ENCODE assay signal across 8 cellular contexts in genomic region chr16:27549857-27550581, GRCh38. TPM values are rescaled to one million over a fixed set of nuclear protein-coding genes. Genes with fewer than 3 reads are reported as not detected.
DNase-seq lines count a peak whose midpoint lies in the region; ATAC-seq and TF ChIP-seq lines count a peak whose summit lies in the region.

A gene with protein sequence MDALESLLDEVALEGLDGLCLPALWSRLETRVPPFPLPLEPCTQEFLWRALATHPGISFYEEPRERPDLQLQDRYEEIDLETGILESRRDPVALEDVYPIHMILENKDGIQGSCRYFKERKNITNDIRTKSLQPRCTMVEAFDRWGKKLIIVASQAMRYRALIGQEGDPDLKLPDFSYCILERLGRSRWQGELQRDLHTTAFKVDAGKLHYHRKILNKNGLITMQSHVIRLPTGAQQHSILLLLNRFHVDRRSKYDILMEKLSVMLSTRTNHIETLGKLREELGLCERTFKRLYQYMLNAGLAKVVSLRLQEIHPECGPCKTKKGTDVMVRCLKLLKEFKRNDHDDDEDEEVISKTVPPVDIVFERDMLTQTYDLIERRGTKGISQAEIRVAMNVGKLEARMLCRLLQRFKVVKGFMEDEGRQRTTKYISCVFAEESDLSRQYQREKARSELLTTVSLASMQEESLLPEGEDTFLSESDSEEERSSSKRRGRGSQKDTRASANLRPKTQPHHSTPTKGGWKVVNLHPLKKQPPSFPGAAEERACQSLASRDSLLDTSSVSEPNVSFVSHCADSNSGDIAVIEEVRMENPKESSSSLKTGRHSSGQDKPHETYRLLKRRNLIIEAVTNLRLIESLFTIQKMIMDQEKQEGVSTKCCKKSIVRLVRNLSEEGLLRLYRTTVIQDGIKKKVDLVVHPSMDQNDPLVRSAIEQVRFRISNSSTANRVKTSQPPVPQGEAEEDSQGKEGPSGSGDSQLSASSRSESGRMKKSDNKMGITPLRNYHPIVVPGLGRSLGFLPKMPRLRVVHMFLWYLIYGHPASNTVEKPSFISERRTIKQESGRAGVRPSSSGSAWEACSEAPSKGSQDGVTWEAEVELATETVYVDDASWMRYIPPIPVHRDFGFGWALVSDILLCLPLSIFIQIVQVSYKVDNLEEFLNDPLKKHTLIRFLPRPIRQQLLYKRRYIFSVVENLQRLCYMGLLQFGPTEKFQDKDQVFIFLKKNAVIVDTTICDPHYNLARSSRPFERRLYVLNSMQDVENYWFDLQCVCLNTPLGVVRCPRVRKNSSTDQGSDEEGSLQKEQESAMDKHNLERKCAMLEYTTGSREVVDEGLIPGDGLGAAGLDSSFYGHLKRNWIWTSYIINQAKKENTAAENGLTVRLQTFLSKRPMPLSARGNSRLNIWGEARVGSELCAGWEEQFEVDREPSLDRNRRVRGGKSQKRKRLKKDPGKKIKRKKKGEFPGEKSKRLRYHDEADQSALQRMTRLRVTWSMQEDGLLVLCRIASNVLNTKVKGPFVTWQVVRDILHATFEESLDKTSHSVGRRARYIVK (N-terminal part only) (minus strand): TSS chr16:27549913. CDS start chr16:27549890, 23 bp downstream.
TSS of gene KATNIP (plus strand) at chr16:27550144. CDS start at chr16:27550171, 27 bp downstream.

- H3K27ac ChIP-seq in PC-9: 0 out of 2 replicates have a peak within 1 kb of the TSS, but pooled peaks have one; percentile 11
- H3K27ac ChIP-seq in muscle layer of colon (ENCODE audit: low read depth, low read length): peak within 1 kb of the TSS; percentile 86

- DNase-seq in DMS153 (lab: John Stamatoyannopoulos, UW): peak; percentile 96
- peak; percentile 93 for DNase-seq in Jurkat, Clone E6-1 (ENCODE audit: low read depth, low spot score)
- DNase-seq in PC-9: peak; percentile 95 to 100
- peak; percentile 100 for DNase-seq in activated T-cell treated with anti-CD3 and anti-CD28 coated beads, Interleukin-2, amount 50 U/mL, for 1 hour
- peak; percentile 99 to 100 for DNase-seq in erythroblast (lab: John Stamatoyannopoulos, UW)
- peak; percentile 100 for DNase-seq in stimulated activated CD8-positive, alpha-beta memory T cell treated with anti-CD3 and anti-CD28 coated beads, Interleukin-7, amount 100 ng/mL, for 24 hours (ENCODE audit: low read depth)

- H3K4me2 ChIP-seq in PC-9: peak within 1 kb of the TSS; percentile 99

- H3K4me3 ChIP-seq in Jurkat, Clone E6-1 (ENCODE audit: low read length): peak within 1 kb of the TSS; percentile 100
- H3K4me3 ChIP-seq in PC-9: peak within 1 kb of the TSS; percentile 98
- H3K4me3 ChIP-seq in muscle layer of colon (ENCODE audit: low read depth in 1 of 2, low read length in 2 of 2): peak within 1 kb of the TSS; percentile 93 to 95

- H3K9me3 ChIP-seq in PC-9 (ENCODE audit: insufficient read depth, low read depth) (no peaks in the 10 kb centered on the region), muscle layer of colon (ENCODE audit: low read length) (no peaks in the 10 kb centered on the region)

- peaks cover 62% of the 10 kb centered on the region for H3K79me2 ChIP-seq in PC-9 (ENCODE audit: low read depth)

- intact Hi-C loops in PC-9 (cut with micrococcal nuclease; ENCODE audit: unreplicated experiment): loop anchor here (2.0 kb wide), 1 partner anchor 29 kb away; no protein-coding TSS in a partner anchor

- BruUV-seq in PC-9 (replicated peaks; lab: Mats Ljungman, UMichigan): no TSS peak

- CTCF ChIA-PET in PC-9 (lab: Charles Lee): interaction anchor here (0.5 to 1.4 kb wide), 5 partner anchors 16 to 1314 kb away, joined by 3 to 5 read pairs (median 4); no protein-coding TSS in a partner anchor

- H2AFZ ChIP-seq in PC-9: peak within 1 kb of the TSS; percentile 88

- H3K4me1 ChIP-seq in PC-9 (replicated peaks; ENCODE audit: insufficient read depth) (peaks cover 29% of the 10 kb centered on the region), muscle layer of colon (ENCODE audit: insufficient read depth, low read length) (peaks cover 29% of the 10 kb centered on the region)

- peak; percentile 96 for ATAC-seq in GM21619 (IDR thresholded peaks at IDR 0.05; ENCODE audit: unreplicated experiment)

- peak within 1 kb of the TSS; percentile 87 for H3K9ac ChIP-seq in muscle layer of colon (ENCODE audit: low read length)

- peaks cover 40% of the 10 kb centered on the region for H4K20me1 ChIP-seq in PC-9 (ENCODE audit: insufficient read depth)

- POLR2A ChIA-PET in PC-9 (lab: Charles Lee; ENCODE audit: unreplicated experiment): interaction anchor here (0.5 to 0.8 kb wide), 19 partner anchors 10 to 1074 kb away, joined by 3 to 18 read pairs (median 4); partner anchors contain the start of gene KDM8

- TF ChIP-seq CTCF in PC-9 (conservative IDR thresholded peaks at IDR 0.05): no peak

- H3K9me2 ChIP-seq in PC-9 (ENCODE audit: insufficient read depth): no peaks in the 10 kb centered on the region

- no peaks in the 10 kb centered on the region for H3F3A ChIP-seq in PC-9 (ENCODE audit: insufficient read depth, low read depth)

- TF ChIP-seq POLR2A in erythroblast (IDR thresholded peaks at IDR 0.05; ENCODE audit: low read length): peak; percentile 74

- no peaks in the 10 kb centered on the region for H3K27me3 ChIP-seq in PC-9 (ENCODE audit: insufficient read depth, low read depth)
- H3K27me3 ChIP-seq in muscle layer of colon (ENCODE audit: control insufficient read depth in 1 of 2, insufficient read depth in 2 of 2, low read length in 2 of 2): no peaks in the 10 kb centered on the region

- H3K36me3 ChIP-seq in PC-9 (ENCODE audit: low read depth) (0 out of 2 replicates have a peak, but pooled peaks cover 6% of the 10 kb centered on the region), muscle layer of colon (ENCODE audit: insufficient read depth, low read length) (no peaks in the 10 kb centered on the region)

RNA-seq across cellular contexts. Expression of the first gene that starts in this region (rescaled TPM):
- polyA plus RNA-seq in Jurkat, Clone E6-1 (2012; ENCODE audit: insufficient read depth, insufficient read length): 52.1 TPM
- 118 and 142 TPM in 2 replicates for total RNA-seq in PC-9 (2021)

RNA-seq across cellular contexts. Expression of gene KATNIP, which starts in this region (rescaled TPM):
- polyA plus RNA-seq in Jurkat, Clone E6-1 (2012; ENCODE audit: insufficient read depth, insufficient read length): 10.2 TPM
- 60.9 and 64.8 TPM in 2 replicates for total RNA-seq in PC-9 (2021)

Comparison
In these comparisons a context has a peak if more than half of its experiments do, and no peak if none do; other contexts are left out.
1. Peak in every context shown above with its lines: DNase-seq, ATAC-seq, H3K4me3 ChIP-seq and H3K27ac ChIP-seq.